Comparison of ENCODE assay signal across 8 cellular contexts in the genomic region with DNA sequence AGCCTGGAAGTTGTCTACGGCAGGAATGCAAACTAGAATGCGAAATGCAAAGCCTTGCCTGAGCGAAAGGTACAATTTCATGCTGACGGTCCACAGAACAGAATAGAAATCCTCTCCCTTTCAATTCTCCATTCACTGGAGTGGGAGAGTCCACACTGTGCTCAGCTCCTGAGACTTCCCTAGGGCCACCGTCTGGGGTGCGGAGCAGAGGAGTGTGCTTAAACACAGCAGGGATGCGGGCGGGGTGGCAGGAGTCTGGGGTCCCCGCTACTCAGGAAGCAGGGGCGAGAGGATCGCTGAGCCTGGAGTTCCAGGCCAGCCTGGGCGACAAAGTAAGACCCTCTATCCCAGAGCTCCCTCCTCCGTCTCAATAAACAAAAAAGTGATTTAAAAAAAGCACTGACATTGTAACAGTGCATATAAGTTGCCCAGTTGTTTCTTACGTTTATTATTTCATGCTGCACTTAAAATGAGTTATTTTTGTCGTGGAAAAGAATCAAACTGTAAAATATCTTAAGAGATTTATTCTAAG. TPM values are rescaled to one million over a fixed set of nuclear protein-coding genes. Genes with fewer than 3 reads are reported as not detected.
A peak's percentile ranks its signal among the peaks of the same experiment; 100 is the strongest.
DNase-seq lines count a peak whose midpoint lies in the region; ATAC-seq and TF ChIP-seq lines count a peak whose summit lies in the region.

No MANE protein-coding gene starts in this region.

- H3K9me3 ChIP-seq in SK-N-SH: no peaks in the 10 kb centered on the region

- H3K36me3 Mint-ChIP-seq in HFFc6 (ENCODE audit: low read depth): peaks cover 15% of the 10 kb centered on the region
- H3K36me3 Mint-ChIP-seq in naive thymus-derived CD8-positive, alpha-beta T cell: peaks cover 24 to 59% (median 25%) of the 10 kb centered on the region in 3 donors

- H3K27me3 ChIP-seq in SK-N-SH (ENCODE audit: insufficient read depth): no peaks in the 10 kb centered on the region

- H3K36me3 ChIP-seq in SK-N-SH (replicated peaks in 1 of 2; ENCODE audit: control insufficient read depth in 1 of 2, insufficient read depth in 2 of 2, low read length in 1 of 2): peaks cover 0 to 5% of the 10 kb centered on the region in 2 experiments

- TF ChIP-seq CTCF in HFFc6 (IDR thresholded peaks at IDR 0.05) (no peak), SK-N-SH (IDR thresholded peaks at IDR 0.05) (no peak)

- H2AFZ ChIP-seq in SK-N-SH (ENCODE audit: low read depth): peak overlapping the region; percentile 93

- H3K4me3 Mint-ChIP-seq in HFFc6: peak overlapping the region; percentile 99
- H3K4me3 Mint-ChIP-seq in naive thymus-derived CD8-positive, alpha-beta T cell: peak overlapping the region; percentile 90 to 96 (median 94)

- no peaks in the 10 kb centered on the region; the same call in none of the 2 replicates for H3K27me3 Mint-ChIP-seq in HFFc6 (ENCODE audit: insufficient read depth)
- H3K27me3 Mint-ChIP-seq in naive thymus-derived CD8-positive, alpha-beta T cell: no peaks in the 10 kb centered on the region

- peak overlapping the region; percentile 70 to 78 for H3K4me3 ChIP-seq in SK-N-SH (ENCODE audit: low read depth in 2 of 2, low read length in 1 of 2)

- WGBS in SK-N-SH (ENCODE audit: low lambda C conversion rate): 4% methylated on average over 15 of the region's 15 CpGs

- ATAC-seq in naive thymus-derived CD8-positive, alpha-beta T cell: peak; percentile 8 to 24

- DNase-seq in DMS 273 (lab: John Stamatoyannopoulos, UW; ENCODE audit: unreplicated experiment) (peak; percentile 61), DMS 273 treated with DMSO at 0.1 percent for 48 hours (lab: John Stamatoyannopoulos, UW) (no peak), HFFc6 (no peak), SK-N-SH (peak; percentile 53), epithelial cell of prostate (ENCODE audit: low read depth, low spot score) (no peak), cerebellar nuclear complex (lab: John Stamatoyannopoulos, UW) (no peak), GM19240 (ENCODE audit: insufficient read length, low spot score) (no peak)
- DNase-seq in naive thymus-derived CD8-positive, alpha-beta T cell: peak in 1 of 10 donors; percentile 5

- no peaks in the 10 kb centered on the region for H3F3A ChIP-seq in SK-N-SH (replicated peaks; ENCODE audit: insufficient read depth)

- no peaks in the 10 kb centered on the region for H4K20me1 ChIP-seq in SK-N-SH (ENCODE audit: insufficient read depth)

- CTCF ChIA-PET in SK-N-SH (lab: Yijun Ruan, JAX): interaction anchor here (1.1 to 2.0 kb wide), 2 partner anchors 10 to 31 kb away, joined by 4 to 6 read pairs; no protein-coding TSS in a partner anchor

- H3K4me1 ChIP-seq in SK-N-SH (ENCODE audit: control insufficient read depth in 1 of 2, insufficient read depth in 2 of 2, low read depth in 1 of 2, low read length in 1 of 2): peaks cover 5% of the 10 kb centered on the region in 2 experiments; a peak in 3 of 4 replicates

- POLR2A ChIA-PET in SK-N-SH (lab: Yijun Ruan, JAX): interaction anchor here (0.6 kb wide), 1 partner anchor 228 kb away, joined by 3 read pairs; no protein-coding TSS in a partner anchor
- POLR2A ChIA-PET in naive thymus-derived CD8-positive, alpha-beta T cell (lab: Charles Lee): interaction anchor here (0.6 to 2.6 kb wide), 10 partner anchors 17 to 774 kb away, joined by 3 to 6 read pairs (median 3); a partner anchor contains a TSS

- H3K27ac ChIP-seq in SK-N-SH (ENCODE audit: low read depth in 2 of 2, low read length in 1 of 2): peak overlapping the region; percentile 43 to 84; a peak in 3 of 4 replicates
- H3K27ac ChIP-seq in epithelial cell of prostate: peak overlapping the region; percentile 60

- peaks cover 35% of the 10 kb centered on the region for H3K79me2 ChIP-seq in SK-N-SH (ENCODE audit: insufficient read depth)

- peaks cover 20% of the 10 kb centered on the region for H3K9me3 Mint-ChIP-seq in HFFc6
- peaks cover 0 to 66% (median 26%) of the 10 kb centered on the region in 9 donors for H3K9me3 Mint-ChIP-seq in naive thymus-derived CD8-positive, alpha-beta T cell

- peak overlapping the region; percentile 67 for H3K9ac ChIP-seq in SK-N-SH

- H3K4me2 ChIP-seq in SK-N-SH: peak overlapping the region; percentile 89

- peaks cover 22% of the 10 kb centered on the region for H3K4me1 Mint-ChIP-seq in HFFc6 (ENCODE audit: low read depth)
- H3K4me1 Mint-ChIP-seq in naive thymus-derived CD8-positive, alpha-beta T cell: peaks cover 5 to 29% (median 24%) of the 10 kb centered on the region in 4 donors

- no peak for TF ChIP-seq EP300 in SK-N-SH (IDR thresholded peaks at IDR 0.05; ENCODE audit: borderline replicate concordance in 1 of 2, low read depth in 1 of 2, low read length in 1 of 2)

- peak overlapping the region; percentile 95 for H3K27ac Mint-ChIP-seq in HFFc6
- peak overlapping the region; percentile 91 to 98 (median 95) for H3K27ac Mint-ChIP-seq in naive thymus-derived CD8-positive, alpha-beta T cell

- H3K9me2 ChIP-seq in SK-N-SH: no peaks in the 10 kb centered on the region

- peak; percentile 35; the same call in 1 of the 2 replicates for TF ChIP-seq RAD21 in SK-N-SH (IDR thresholded peaks at IDR 0.05; ENCODE audit: low read length)

TF ChIP-seq in SK-N-SH, 30 proteins besides CTCF, POLR2A, EP300 and RAD21:
- TF ChIP-seq TAF1 (IDR thresholded peaks at IDR 0.05; ENCODE audit: borderline replicate concordance, low read depth, low read length) (no peak), TEAD4 (IDR thresholded peaks at IDR 0.05; ENCODE audit: borderline replicate concordance, insufficient read depth) (no peak), SMC3 (IDR thresholded peaks at IDR 0.05; ENCODE audit: low read depth, low read length) (no peak), MXI1 (IDR thresholded peaks at IDR 0.05; ENCODE audit: low read depth, low read length) (no peak), FOXM1 (IDR thresholded peaks at IDR 0.05; ENCODE audit: low read depth) (no peak), NFIC (IDR thresholded peaks at IDR 0.05; ENCODE audit: borderline replicate concordance) (no peak), FOXJ3 (CRISPR knock-in tag; IDR thresholded peaks at IDR 0.05) (no peak)
- TF ChIP-seq, protein P1, sequence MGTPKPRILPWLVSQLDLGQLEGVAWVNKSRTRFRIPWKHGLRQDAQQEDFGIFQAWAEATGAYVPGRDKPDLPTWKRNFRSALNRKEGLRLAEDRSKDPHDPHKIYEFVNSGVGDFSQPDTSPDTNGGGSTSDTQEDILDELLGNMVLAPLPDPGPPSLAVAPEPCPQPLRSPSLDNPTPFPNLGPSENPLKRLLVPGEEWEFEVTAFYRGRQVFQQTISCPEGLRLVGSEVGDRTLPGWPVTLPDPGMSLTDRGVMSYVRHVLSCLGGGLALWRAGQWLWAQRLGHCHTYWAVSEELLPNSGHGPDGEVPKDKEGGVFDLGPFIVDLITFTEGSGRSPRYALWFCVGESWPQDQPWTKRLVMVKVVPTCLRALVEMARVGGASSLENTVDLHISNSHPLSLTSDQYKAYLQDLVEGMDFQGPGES (IDR thresholded peaks at IDR 0.05; ENCODE audit: low read depth, low read length): no peak
- TF ChIP-seq, protein P2, sequence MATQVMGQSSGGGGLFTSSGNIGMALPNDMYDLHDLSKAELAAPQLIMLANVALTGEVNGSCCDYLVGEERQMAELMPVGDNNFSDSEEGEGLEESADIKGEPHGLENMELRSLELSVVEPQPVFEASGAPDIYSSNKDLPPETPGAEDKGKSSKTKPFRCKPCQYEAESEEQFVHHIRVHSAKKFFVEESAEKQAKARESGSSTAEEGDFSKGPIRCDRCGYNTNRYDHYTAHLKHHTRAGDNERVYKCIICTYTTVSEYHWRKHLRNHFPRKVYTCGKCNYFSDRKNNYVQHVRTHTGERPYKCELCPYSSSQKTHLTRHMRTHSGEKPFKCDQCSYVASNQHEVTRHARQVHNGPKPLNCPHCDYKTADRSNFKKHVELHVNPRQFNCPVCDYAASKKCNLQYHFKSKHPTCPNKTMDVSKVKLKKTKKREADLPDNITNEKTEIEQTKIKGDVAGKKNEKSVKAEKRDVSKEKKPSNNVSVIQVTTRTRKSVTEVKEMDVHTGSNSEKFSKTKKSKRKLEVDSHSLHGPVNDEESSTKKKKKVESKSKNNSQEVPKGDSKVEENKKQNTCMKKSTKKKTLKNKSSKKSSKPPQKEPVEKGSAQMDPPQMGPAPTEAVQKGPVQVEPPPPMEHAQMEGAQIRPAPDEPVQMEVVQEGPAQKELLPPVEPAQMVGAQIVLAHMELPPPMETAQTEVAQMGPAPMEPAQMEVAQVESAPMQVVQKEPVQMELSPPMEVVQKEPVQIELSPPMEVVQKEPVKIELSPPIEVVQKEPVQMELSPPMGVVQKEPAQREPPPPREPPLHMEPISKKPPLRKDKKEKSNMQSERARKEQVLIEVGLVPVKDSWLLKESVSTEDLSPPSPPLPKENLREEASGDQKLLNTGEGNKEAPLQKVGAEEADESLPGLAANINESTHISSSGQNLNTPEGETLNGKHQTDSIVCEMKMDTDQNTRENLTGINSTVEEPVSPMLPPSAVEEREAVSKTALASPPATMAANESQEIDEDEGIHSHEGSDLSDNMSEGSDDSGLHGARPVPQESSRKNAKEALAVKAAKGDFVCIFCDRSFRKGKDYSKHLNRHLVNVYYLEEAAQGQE (IDR thresholded peaks at IDR 0.05; ENCODE audit: low read depth, low read length): no peak
TF ChIP-seq in SK-N-SH: peak in this region for 0.

RNA-seq across cellular contexts. Expression of a gene that starts 0.6 kb away (rescaled TPM):
- 1 to 10 TPM; 2.5 to 3.1 (median 2.9) TPM for total RNA-seq in HFFc6 (2021; fragmentation: NEBNext Ultra II Directional; extraction: Animal tissue kit (Norgen Biotek cat#: 25700))
- polyA plus RNA-seq in SK-N-SH (2012; rRNA removed): 1.8 and 2.5 TPM in 2 replicates
- 2.9 and 3.2 TPM in 2 replicates for polyA plus RNA-seq in SK-N-SH (2012; cell fraction: cytosol; rRNA removed)
- 1.7 and 3.1 TPM in 2 replicates for polyA plus RNA-seq in SK-N-SH (2012; cell fraction: nucleus; rRNA removed)
- total RNA-seq in naive thymus-derived CD8-positive, alpha-beta T cell: 10 to 100 TPM; 20.0 to 21.6 TPM
- polyA plus RNA-seq in naive thymus-derived CD8-positive, alpha-beta T cell: 10 to 100 TPM in 1 of 3 donors, 1 to 10 TPM in 2; 5.0 to 15.4 (median 6.7) TPM

RNA-seq across cellular contexts. Expression of a gene that starts 40.1 kb away (rescaled TPM):
- total RNA-seq in HFFc6 (2021; fragmentation: NEBNext Ultra II Directional; extraction: Animal tissue kit (Norgen Biotek cat#: 25700)): 1 to 10 TPM; 2.2 to 3.1 (median 2.8) TPM
- 0.46 and 0.83 TPM in 2 replicates for polyA plus RNA-seq in SK-N-SH (2012; rRNA removed)
- polyA plus RNA-seq in SK-N-SH (2012; cell fraction: cytosol; rRNA removed): 0.53 and 0.68 TPM in 2 replicates
- polyA plus RNA-seq in SK-N-SH (2012; cell fraction: nucleus; rRNA removed): 0.77 and 1.9 TPM in 2 replicates
- total RNA-seq in naive thymus-derived CD8-positive, alpha-beta T cell: 10 to 100 TPM in 1 of 2 experiments, 1 to 10 TPM in 1; 9.5 to 10.5 TPM
- polyA plus RNA-seq in naive thymus-derived CD8-positive, alpha-beta T cell: 1 to 10 TPM in 2 of 3 donors, under 1 TPM in 1; 0.85 to 2.4 (median 1.7) TPM

RNA-seq across cellular contexts. Expression of a gene that starts 50.4 kb away (rescaled TPM):
- not detected for total RNA-seq in HFFc6 (2021; fragmentation: NEBNext Ultra II Directional; extraction: Animal tissue kit (Norgen Biotek cat#: 25700))
- polyA plus RNA-seq in SK-N-SH (2012; rRNA removed): not detected in 2 replicates
- polyA plus RNA-seq in SK-N-SH (2012; cell fraction: cytosol; rRNA removed): not detected in 2 replicates
- not detected in 2 replicates for polyA plus RNA-seq in SK-N-SH (2012; cell fraction: nucleus; rRNA removed)
- total RNA-seq in naive thymus-derived CD8-positive, alpha-beta T cell: not detected
- not detected for polyA plus RNA-seq in naive thymus-derived CD8-positive, alpha-beta T cell

Comparison
In these comparisons a context has a peak if more than half of its experiments do, and no peak if none do; other contexts are left out.
1. DNase-seq: peak in DMS 273 (single experiment) and SK-N-SH (single experiment); none in DMS 273 treated with DMSO at 0.1 percent for 48 hours (single experiment), HFFc6 (single experiment), epithelial cell of prostate (single experiment), cerebellar nuclear complex (0 of 2) and GM19240 (single experiment).
2. RNA of a gene that starts 0.6 kb away (total RNA-seq): 20.0 to 21.6 TPM in naive thymus-derived CD8-positive, alpha-beta T cell; 2.5 to 3.1 TPM in HFFc6; every median in the first group is over 4 times any median in the second.